Comparison of ENCODE assay signal across 16 cellular contexts in the genomic region with DNA sequence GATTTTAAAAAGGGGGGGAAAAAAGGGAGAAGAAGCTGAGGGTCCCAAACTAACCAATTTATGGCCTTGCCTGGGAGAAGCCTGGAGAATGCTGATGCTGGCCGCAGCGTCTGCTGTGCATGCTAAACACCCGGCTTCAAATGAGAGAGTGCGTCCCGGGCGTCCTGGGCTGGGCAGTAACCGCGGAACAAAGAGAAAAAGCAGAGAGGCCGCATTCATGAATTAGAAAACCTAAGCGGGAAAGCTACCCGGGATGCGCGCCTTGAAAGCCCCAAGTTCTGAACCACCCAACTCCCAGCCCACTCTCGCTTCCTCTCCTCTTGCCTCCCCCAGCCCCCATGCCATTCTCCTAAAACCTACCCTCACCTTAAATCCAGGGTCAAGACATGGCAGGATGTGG. TPM values are rescaled to one million over a fixed set of nuclear protein-coding genes. Genes with fewer than 3 reads are reported as not detected.
DNase-seq lines count a peak whose midpoint lies in the region; ATAC-seq, FAIRE-seq and TF ChIP-seq lines count a peak whose summit lies in the region.
"Had no signal": no experiment of that assay in that cellular context is flagged by ENCODE, and none has a peak within 500 bp of the region (broad histone marks: within the 10 kb centered on the region; RNA-seq: fewer than 3 reads in every experiment).

No MANE protein-coding gene starts in this region.

- H3K9ac ChIP-seq in endothelial cell of umbilical vein (replicated peaks; ENCODE audit: extremely low read depth, insufficient read depth, low read length) (no peak overlapping the region), subcutaneous abdominal adipose tissue (ENCODE audit: low read length in 5 of 5) (peak overlapping the region in 2 of 5 donors; percentile 32 to 56)

- TF ChIP-seq CTCF in RWPE1 (conservative IDR thresholded peaks at IDR 0.05; ENCODE audit: low read depth) = no peak
- no peak for TF ChIP-seq CTCF in endothelial cell of umbilical vein (IDR thresholded peaks at IDR 0.05; ENCODE audit: extremely low read depth in 1 of 2, insufficient read depth in 1 of 2, low read depth in 1 of 2, low read length in 2 of 2)
- TF ChIP-seq CTCF in HFFc6 (IDR thresholded peaks at IDR 0.05) = no peak
- TF ChIP-seq CTCF in foreskin fibroblast (IDR thresholded peaks at IDR 0.05; ENCODE audit: low read depth, low read length) = no peak

- no peak overlapping the region for H2AFZ ChIP-seq in endothelial cell of umbilical vein (ENCODE audit: low read depth, low read length)

- H3K4me2 ChIP-seq in endothelial cell of umbilical vein (ENCODE audit: insufficient read depth, low read length) = no peak overlapping the region

- H4K20me1 ChIP-seq in endothelial cell of umbilical vein (replicated peaks; ENCODE audit: control insufficient read depth, extremely low read depth, insufficient read depth, low read length) = no peaks in the 10 kb centered on the region

- POLR2A ChIA-PET in RWPE1 (lab: Yijun Ruan, JAX; ENCODE audit: low non-redundant PET) = no interaction called here
- POLR2A ChIA-PET in endothelial cell of umbilical vein (lab: Charles Lee) = interaction anchor here (0.7 kb wide), 1 partner anchor 601 kb away, joined by 3 read pairs; no protein-coding TSS in a partner anchor

- H3K4me1 ChIP-seq in endothelial cell of umbilical vein (ENCODE audit: control insufficient read depth, extremely low read depth, insufficient read depth, low read length) (peaks cover 4% of the 10 kb centered on the region), subcutaneous abdominal adipose tissue (ENCODE audit: control insufficient read depth in 5 of 5, insufficient read depth in 5 of 5, low read length in 5 of 5) (peaks cover 0 to 80% (median 58%) of the 10 kb centered on the region in 5 donors)

- no peak for DNase-seq in RWPE1 (ENCODE audit: low spot score)
- no peak for DNase-seq in endothelial cell of umbilical vein (ENCODE audit: low read depth, low spot score)
- DNase-seq in medulla oblongata (ENCODE audit: extremely low spot score) = peak; percentile 37
- DNase-seq in germinal center (ENCODE audit: low spot score) = no peak
- DNase-seq in HFFc6 = no peak
- no peak for DNase-seq in foreskin fibroblast
- DNase-seq in activated CD8-positive, alpha-beta memory T cell treated with anti-CD3 and anti-CD28 coated beads, Interleukin-2, amount 10 ng/mL, durations not matched to agents 7 days and 5 days = no peak
- DNase-seq: activated naive CD8-positive, alpha-beta T cell treated with anti-CD3 and anti-CD28 coated beads, Interleukin-2, amount 10 ng/mL, durations not matched to agents 7 days and 5 days; CD4-positive, alpha-beta T cell; left colon; MM.1S; NCI-H226; stimulated activated CD4-positive, alpha-beta T cell treated with anti-CD3 and anti-CD28 coated beads, Interleukin-4, amount 100 ng/mL, for 1 hour had no signal

- no peaks in the 10 kb centered on the region for H3K36me3 ChIP-seq in endothelial cell of umbilical vein (ENCODE audit: control insufficient read depth in 2 of 2, extremely low read depth in 1 of 2, insufficient read depth in 2 of 2, low read length in 2 of 2)
- H3K36me3 ChIP-seq in subcutaneous abdominal adipose tissue (ENCODE audit: control insufficient read depth in 5 of 5, insufficient read depth in 5 of 5, low read length in 5 of 5) = peaks cover 0 to 4% (median 0%) of the 10 kb centered on the region in 5 donors

- no peaks in the 10 kb centered on the region for H3K4me1 Mint-ChIP-seq in HFFc6 (ENCODE audit: low read depth)
- no peaks in the 10 kb centered on the region for H3K4me1 Mint-ChIP-seq in activated CD8-positive, alpha-beta memory T cell treated with anti-CD3 and anti-CD28 coated beads, Interleukin-2, amount 10 ng/mL, durations not matched to agents 7 days and 5 days
- H3K4me1 Mint-ChIP-seq: activated naive CD8-positive, alpha-beta T cell treated with anti-CD3 and anti-CD28 coated beads, Interleukin-2, amount 10 ng/mL, durations not matched to agents 7 days and 5 days had no signal

- no peak overlapping the region for H3K27ac Mint-ChIP-seq in HFFc6
- H3K27ac Mint-ChIP-seq in activated CD8-positive, alpha-beta memory T cell treated with anti-CD3 and anti-CD28 coated beads, Interleukin-2, amount 10 ng/mL, durations not matched to agents 7 days and 5 days = no peak overlapping the region
- H3K27ac Mint-ChIP-seq: activated naive CD8-positive, alpha-beta T cell treated with anti-CD3 and anti-CD28 coated beads, Interleukin-2, amount 10 ng/mL, durations not matched to agents 7 days and 5 days; CD4-positive, alpha-beta T cell; stimulated activated naive CD8-positive, alpha-beta T cell treated with anti-CD3 and anti-CD28 coated beads, Interleukin-15, Interleukin-2, amounts not matched to agents 100 ng/mL and 50 ng/mL, for 24 hours had no signal

- no peak for FAIRE-seq in endothelial cell of umbilical vein (lab: Jason Lieb, UNC)
- FAIRE-seq: RCC 7860 had no signal

- H3K27me3 ChIP-seq in endothelial cell of umbilical vein (ENCODE audit: control insufficient read depth in 2 of 2, insufficient read depth in 2 of 2, low read length in 2 of 2) (peaks cover 10 to 59% of the 10 kb centered on the region in 2 experiments), subcutaneous abdominal adipose tissue (ENCODE audit: control insufficient read depth in 5 of 5, insufficient read depth in 4 of 5, low read length in 5 of 5) (peaks cover 0 to 2% (median 0%) of the 10 kb centered on the region in 5 donors)

- dilution Hi-C loops in endothelial cell of umbilical vein (cut with MboI; ENCODE audit: extremely low pct_ligation_motif_present, low sequenced_read_pairs) = no loop called here

- CTCF ChIA-PET in RWPE1 (lab: Yijun Ruan, JAX) (no interaction called here), endothelial cell of umbilical vein (lab: Charles Lee) (interaction anchor here (0.6 kb wide), 1 partner anchor 728 kb away, joined by 4 read pairs; no protein-coding TSS in a partner anchor)
- CTCF ChIA-PET in activated CD8-positive, alpha-beta memory T cell treated with anti-CD3 and anti-CD28 coated beads, Interleukin-2, amount 10 ng/mL, durations not matched to agents 7 days and 5 days (lab: Charles Lee) = no interaction called here

- no TSS peak for BruUV-seq in endothelial cell of umbilical vein (replicated peaks; lab: Mats Ljungman, UMichigan)

- H3K79me2 ChIP-seq in endothelial cell of umbilical vein (ENCODE audit: control insufficient read depth, insufficient read depth, low read length) = no peaks in the 10 kb centered on the region

- H3K36me3 Mint-ChIP-seq in HFFc6 (ENCODE audit: low read depth) = no peaks in the 10 kb centered on the region
- H3K36me3 Mint-ChIP-seq in activated CD8-positive, alpha-beta memory T cell treated with anti-CD3 and anti-CD28 coated beads, Interleukin-2, amount 10 ng/mL, durations not matched to agents 7 days and 5 days = no peaks in the 10 kb centered on the region
- H3K36me3 Mint-ChIP-seq: activated naive CD8-positive, alpha-beta T cell treated with anti-CD3 and anti-CD28 coated beads, Interleukin-2, amount 10 ng/mL, durations not matched to agents 7 days and 5 days had no signal

- peaks cover 33% of the 10 kb centered on the region for H3K27me3 Mint-ChIP-seq in HFFc6 (ENCODE audit: insufficient read depth)
- no peaks in the 10 kb centered on the region for H3K27me3 Mint-ChIP-seq in activated CD8-positive, alpha-beta memory T cell treated with anti-CD3 and anti-CD28 coated beads, Interleukin-2, amount 10 ng/mL, durations not matched to agents 7 days and 5 days
- H3K27me3 Mint-ChIP-seq: activated naive CD8-positive, alpha-beta T cell treated with anti-CD3 and anti-CD28 coated beads, Interleukin-2, amount 10 ng/mL, durations not matched to agents 7 days and 5 days; stimulated activated naive CD8-positive, alpha-beta T cell treated with anti-CD3 and anti-CD28 coated beads, Interleukin-15, Interleukin-2, amounts not matched to agents 100 ng/mL and 50 ng/mL, for 24 hours had no signal

- H3K4me3 Mint-ChIP-seq in HFFc6 = no peak overlapping the region
- no peak overlapping the region for H3K4me3 Mint-ChIP-seq in activated CD8-positive, alpha-beta memory T cell treated with anti-CD3 and anti-CD28 coated beads, Interleukin-2, amount 10 ng/mL, durations not matched to agents 7 days and 5 days
- H3K4me3 Mint-ChIP-seq: activated naive CD8-positive, alpha-beta T cell treated with anti-CD3 and anti-CD28 coated beads, Interleukin-2, amount 10 ng/mL, durations not matched to agents 7 days and 5 days; stimulated activated naive CD8-positive, alpha-beta T cell treated with anti-CD3 and anti-CD28 coated beads, Interleukin-15, Interleukin-2, amounts not matched to agents 100 ng/mL and 50 ng/mL, for 24 hours had no signal

- H3K9me1 ChIP-seq in endothelial cell of umbilical vein (replicated peaks; ENCODE audit: control insufficient read depth, extremely low read depth, insufficient read depth, low read length) = no peaks in the 10 kb centered on the region

- no peak for TF ChIP-seq POLR2A in endothelial cell of umbilical vein (IDR thresholded peaks at IDR 0.05; ENCODE audit: low read depth, low read length)

- intact Hi-C loops in endothelial cell of umbilical vein (cut with micrococcal nuclease) = no loop called here

- no peaks in the 10 kb centered on the region for H3K9me3 Mint-ChIP-seq in HFFc6
- H3K9me3 Mint-ChIP-seq in activated CD8-positive, alpha-beta memory T cell treated with anti-CD3 and anti-CD28 coated beads, Interleukin-2, amount 10 ng/mL, durations not matched to agents 7 days and 5 days (ENCODE audit: low read depth) = no peaks in the 10 kb centered on the region
- H3K9me3 Mint-ChIP-seq: activated naive CD8-positive, alpha-beta T cell treated with anti-CD3 and anti-CD28 coated beads, Interleukin-2, amount 10 ng/mL, durations not matched to agents 7 days and 5 days; CD4-positive, alpha-beta T cell; stimulated activated naive CD8-positive, alpha-beta T cell treated with anti-CD3 and anti-CD28 coated beads, Interleukin-15, Interleukin-2, amounts not matched to agents 100 ng/mL and 50 ng/mL, for 24 hours had no signal

- no peak for ATAC-seq in activated CD8-positive, alpha-beta memory T cell treated with anti-CD3 and anti-CD28 coated beads, Interleukin-2, amount 10 ng/mL, durations not matched to agents 7 days and 5 days
- ATAC-seq: left colon had no signal

- H3K27ac ChIP-seq in RWPE1 (peak overlapping the region; percentile 45), endothelial cell of umbilical vein (ENCODE audit: insufficient read depth, low read depth, low read length) (no peak overlapping the region), subcutaneous abdominal adipose tissue (ENCODE audit: low read depth, low read length) (peak overlapping the region; percentile 37)

- H3K4me3 ChIP-seq in endothelial cell of umbilical vein (replicated peaks in 1 of 3; ENCODE audit: insufficient read depth in 1 of 3, low read depth in 1 of 3, low read length in 3 of 3) (no peak overlapping the region), subcutaneous abdominal adipose tissue (ENCODE audit: low read depth in 1 of 5, low read length in 5 of 5) (peak overlapping the region in 1 of 5 donors; percentile 27), foreskin fibroblast (ENCODE audit: low read depth in 1 of 2, low read length in 2 of 2) (peak overlapping the region in 1 of 2 donors; percentile 53)

- H3K9me3 ChIP-seq in endothelial cell of umbilical vein (replicated peaks; ENCODE audit: control insufficient read depth, insufficient read depth, low read length) (no peaks in the 10 kb centered on the region), subcutaneous abdominal adipose tissue (ENCODE audit: control insufficient read depth in 5 of 5, low read length in 5 of 5) (no peaks in the 10 kb centered on the region)

RNA-seq across cellular contexts. Expression of a gene that starts 6.5 kb away (rescaled TPM):
- total RNA-seq in endothelial cell of umbilical vein = 1.7 and 3.8 TPM in 2 replicates
- 3.7 and 5.2 TPM in 2 replicates for polyA plus RNA-seq in endothelial cell of umbilical vein
- 3.9 and 4.2 TPM in 2 replicates for polyA plus RNA-seq in endothelial cell of umbilical vein (2011; cell fraction: cytosol; rRNA removed)
- 2.2 and 4.0 TPM in 2 replicates for polyA plus RNA-seq in endothelial cell of umbilical vein (2011; cell fraction: nucleus; rRNA removed)
- polyA plus RNA-seq in endothelial cell of umbilical vein (2012) = 1.2 and 1.5 TPM in 2 replicates
- polyA minus RNA-seq in endothelial cell of umbilical vein = 4.3 and 15.1 TPM in 2 replicates
- polyA minus RNA-seq in endothelial cell of umbilical vein (2011; cell fraction: cytosol; rRNA and poly(A)+ RNA removed) = 12.5 TPM
- polyA minus RNA-seq in endothelial cell of umbilical vein (2011; cell fraction: nucleus; rRNA and poly(A)+ RNA removed) = 3.2 and 4.3 TPM in 2 replicates
- under 1 TPM; 0.09 to 0.14 (median 0.12) TPM for total RNA-seq in HFFc6 (2021; fragmentation: NEBNext Ultra II Directional; extraction: Animal tissue kit (Norgen Biotek cat#: 25700))
- total RNA-seq in activated CD8-positive, alpha-beta memory T cell treated with anti-CD3 and anti-CD28 coated beads, Interleukin-2, amount 10 ng/mL, durations not matched to agents 7 days and 5 days = under 1 TPM; 0.14 to 0.29 TPM
